1 cellular context compared by ENCODE assay signal in genomic region chr16:19755268-19755667, GRCh38.
TF ChIP-seq lines count a peak whose summit lies in the region.

No MANE protein-coding gene starts in this region.

TF ChIP-seq in A549, 52 proteins besides CTCF, POLR2A, EP300 and RAD21:
- TF ChIP-seq JUNB (IDR thresholded peaks at IDR 0.05) (no peak), MAFK (IDR thresholded peaks at IDR 0.05; ENCODE audit: partially characterized antibody) (no peak), RFX5 (IDR thresholded peaks at IDR 0.05) (no peak), ZFP36 (IDR thresholded peaks at IDR 0.05; ENCODE audit: borderline replicate concordance, partially characterized antibody) (no peak), JUN (IDR thresholded peaks at IDR 0.05) (no peak), ESRRA (IDR thresholded peaks at IDR 0.05; ENCODE audit: borderline replicate concordance, low read length) (no peak), CEBPB (IDR thresholded peaks at IDR 0.05) (no peak), RNF2 (IDR thresholded peaks at IDR 0.05; ENCODE audit: borderline replicate concordance, low read depth) (no peak), SMC3 (IDR thresholded peaks at IDR 0.05) (no peak), KDM5A (IDR thresholded peaks at IDR 0.05) (no peak), FOXS1 (CRISPR knock-in tag; IDR thresholded peaks at IDR 0.05) (no peak)
- TF ChIP-seq, protein P1, sequence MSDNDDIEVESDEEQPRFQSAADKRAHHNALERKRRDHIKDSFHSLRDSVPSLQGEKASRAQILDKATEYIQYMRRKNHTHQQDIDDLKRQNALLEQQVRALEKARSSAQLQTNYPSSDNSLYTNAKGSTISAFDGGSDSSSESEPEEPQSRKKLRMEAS (IDR thresholded peaks at IDR 0.05) = no peak
- TF ChIP-seq, protein P2, sequence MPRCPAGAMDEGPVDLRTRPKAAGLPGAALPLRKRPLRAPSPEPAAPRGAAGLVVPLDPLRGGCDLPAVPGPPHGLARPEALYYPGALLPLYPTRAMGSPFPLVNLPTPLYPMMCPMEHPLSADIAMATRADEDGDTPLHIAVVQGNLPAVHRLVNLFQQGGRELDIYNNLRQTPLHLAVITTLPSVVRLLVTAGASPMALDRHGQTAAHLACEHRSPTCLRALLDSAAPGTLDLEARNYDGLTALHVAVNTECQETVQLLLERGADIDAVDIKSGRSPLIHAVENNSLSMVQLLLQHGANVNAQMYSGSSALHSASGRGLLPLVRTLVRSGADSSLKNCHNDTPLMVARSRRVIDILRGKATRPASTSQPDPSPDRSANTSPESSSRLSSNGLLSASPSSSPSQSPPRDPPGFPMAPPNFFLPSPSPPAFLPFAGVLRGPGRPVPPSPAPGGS (IDR thresholded peaks at IDR 0.05) = no peak
- TF ChIP-seq, protein P3, sequence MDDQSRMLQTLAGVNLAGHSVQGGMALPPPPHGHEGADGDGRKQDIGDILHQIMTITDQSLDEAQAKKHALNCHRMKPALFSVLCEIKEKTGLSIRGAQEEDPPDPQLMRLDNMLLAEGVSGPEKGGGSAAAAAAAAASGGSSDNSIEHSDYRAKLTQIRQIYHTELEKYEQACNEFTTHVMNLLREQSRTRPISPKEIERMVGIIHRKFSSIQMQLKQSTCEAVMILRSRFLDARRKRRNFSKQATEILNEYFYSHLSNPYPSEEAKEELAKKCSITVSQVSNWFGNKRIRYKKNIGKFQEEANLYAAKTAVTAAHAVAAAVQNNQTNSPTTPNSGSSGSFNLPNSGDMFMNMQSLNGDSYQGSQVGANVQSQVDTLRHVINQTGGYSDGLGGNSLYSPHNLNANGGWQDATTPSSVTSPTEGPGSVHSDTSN (IDR thresholded peaks at IDR 0.05) = no peak
TF ChIP-seq in A549: peak in this region for 0.
